ENCODE assay signal across 1 cellular context in the genomic region with DNA sequence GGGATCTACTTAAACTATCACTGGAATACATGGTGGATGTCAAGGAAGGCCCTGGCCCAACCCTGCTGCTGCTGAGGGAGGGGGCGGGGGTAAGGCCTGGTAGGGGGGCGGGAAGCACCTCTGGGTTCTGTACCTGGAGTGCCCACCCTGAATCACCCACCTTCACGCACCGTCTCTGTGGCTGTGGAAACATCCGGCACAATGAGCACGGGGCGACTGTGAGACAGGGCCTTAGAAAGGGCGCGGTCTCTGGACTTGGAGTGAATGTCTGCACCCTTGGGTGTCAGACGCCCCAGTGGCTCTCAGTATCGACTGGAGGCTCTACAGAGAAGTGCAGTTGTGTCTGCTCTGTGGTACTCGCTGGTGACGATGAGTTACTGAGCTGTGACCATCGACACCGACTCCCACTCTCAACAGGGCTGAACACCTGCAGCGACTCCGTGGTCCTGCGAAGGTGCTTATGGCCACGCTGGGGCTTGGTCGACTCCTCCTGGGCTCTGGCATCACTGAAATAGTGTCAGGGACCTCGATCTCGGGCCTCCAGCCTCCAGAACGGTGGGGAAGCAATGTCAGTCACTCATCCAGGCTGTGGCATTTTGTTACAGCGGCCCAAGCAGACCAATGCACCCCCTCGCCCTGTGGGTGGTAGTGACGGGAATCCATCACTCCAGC.
TF ChIP-seq lines count a peak whose summit lies in the region.

No MANE protein-coding gene starts in this region.

TF ChIP-seq in GM12878, 131 proteins besides CTCF, POLR2A, EP300 and RAD21:
- TF ChIP-seq, protein P1, sequence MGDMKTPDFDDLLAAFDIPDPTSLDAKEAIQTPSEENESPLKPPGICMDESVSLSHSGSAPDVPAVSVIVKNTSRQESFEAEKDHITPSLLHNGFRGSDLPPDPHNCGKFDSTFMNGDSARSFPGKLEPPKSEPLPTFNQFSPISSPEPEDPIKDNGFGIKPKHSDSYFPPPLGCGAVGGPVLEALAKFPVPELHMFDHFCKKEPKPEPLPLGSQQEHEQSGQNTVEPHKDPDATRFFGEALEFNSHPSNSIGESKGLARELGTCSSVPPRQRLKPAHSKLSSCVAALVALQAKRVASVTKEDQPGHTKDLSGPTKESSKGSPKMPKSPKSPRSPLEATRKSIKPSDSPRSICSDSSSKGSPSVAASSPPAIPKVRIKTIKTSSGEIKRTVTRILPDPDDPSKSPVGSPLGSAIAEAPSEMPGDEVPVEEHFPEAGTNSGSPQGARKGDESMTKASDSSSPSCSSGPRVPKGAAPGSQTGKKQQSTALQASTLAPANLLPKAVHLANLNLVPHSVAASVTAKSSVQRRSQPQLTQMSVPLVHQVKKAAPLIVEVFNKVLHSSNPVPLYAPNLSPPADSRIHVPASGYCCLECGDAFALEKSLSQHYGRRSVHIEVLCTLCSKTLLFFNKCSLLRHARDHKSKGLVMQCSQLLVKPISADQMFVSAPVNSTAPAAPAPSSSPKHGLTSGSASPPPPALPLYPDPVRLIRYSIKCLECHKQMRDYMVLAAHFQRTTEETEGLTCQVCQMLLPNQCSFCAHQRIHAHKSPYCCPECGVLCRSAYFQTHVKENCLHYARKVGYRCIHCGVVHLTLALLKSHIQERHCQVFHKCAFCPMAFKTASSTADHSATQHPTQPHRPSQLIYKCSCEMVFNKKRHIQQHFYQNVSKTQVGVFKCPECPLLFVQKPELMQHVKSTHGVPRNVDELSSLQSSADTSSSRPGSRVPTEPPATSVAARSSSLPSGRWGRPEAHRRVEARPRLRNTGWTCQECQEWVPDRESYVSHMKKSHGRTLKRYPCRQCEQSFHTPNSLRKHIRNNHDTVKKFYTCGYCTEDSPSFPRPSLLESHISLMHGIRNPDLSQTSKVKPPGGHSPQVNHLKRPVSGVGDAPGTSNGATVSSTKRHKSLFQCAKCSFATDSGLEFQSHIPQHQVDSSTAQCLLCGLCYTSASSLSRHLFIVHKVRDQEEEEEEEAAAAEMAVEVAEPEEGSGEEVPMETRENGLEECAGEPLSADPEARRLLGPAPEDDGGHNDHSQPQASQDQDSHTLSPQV (IDR thresholded peaks at IDR 0.05), result no peak
- no peak for TF ChIP-seq MYB (IDR thresholded peaks at IDR 0.05; ENCODE audit: borderline replicate concordance, low read depth, low read length)
- no peak for TF ChIP-seq SUPT20H (IDR thresholded peaks at IDR 0.05; ENCODE audit: borderline replicate concordance, control insufficient read depth, low read depth, low read length)
- no peak for TF ChIP-seq CBFB (IDR thresholded peaks at IDR 0.05; ENCODE audit: low read depth)
- TF ChIP-seq JUNB (IDR thresholded peaks at IDR 0.05), result no peak
- TF ChIP-seq TARDBP (IDR thresholded peaks at IDR 0.05; ENCODE audit: borderline replicate concordance), result no peak
